8 cellular contexts compared by ENCODE assay signal in the genomic region with DNA sequence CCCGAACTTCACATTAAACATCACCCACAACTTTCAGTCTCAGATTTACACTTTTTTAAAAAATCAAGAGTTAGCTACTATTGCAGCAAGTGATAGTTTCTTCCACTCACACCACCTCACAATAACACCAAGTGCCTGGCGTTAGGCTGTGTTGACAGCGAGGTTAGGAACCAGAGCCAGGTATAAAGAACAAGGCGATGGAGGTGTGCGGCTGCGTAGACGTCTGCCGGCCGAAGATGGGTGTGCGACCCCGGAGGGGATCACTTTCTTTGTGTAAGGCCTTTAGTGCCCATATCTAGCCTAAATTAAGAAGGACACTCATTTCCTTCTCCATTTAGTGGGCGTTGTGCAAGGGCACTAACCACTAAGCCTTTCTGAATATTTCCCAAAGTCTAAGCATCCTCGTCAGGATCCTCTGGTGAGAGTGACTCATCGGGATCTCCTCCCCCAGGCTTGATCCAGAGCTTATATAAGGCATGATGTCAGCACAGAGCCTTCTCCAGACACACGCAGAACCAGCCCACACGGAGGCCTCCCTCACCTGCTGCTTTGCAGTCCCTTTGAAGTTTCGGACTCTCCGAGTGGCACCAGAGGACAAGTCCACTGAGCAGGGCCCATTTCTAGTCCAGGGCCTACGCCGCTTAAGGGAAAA. TPM values are rescaled to one million over a fixed set of nuclear protein-coding genes. Genes with fewer than 3 reads are reported as not detected.
DNase-seq lines count a peak whose midpoint lies in the region; ATAC-seq and TF ChIP-seq lines count a peak whose summit lies in the region.

No MANE protein-coding gene starts in this region.

- no peak for DNase-seq in activated T-cell treated with anti-CD3 and anti-CD28 coated beads, Interleukin-2, amount 50 U/mL, for 72 hours
- no peak for DNase-seq in activated T-cell treated with anti-CD3 and anti-CD28 coated beads, Interleukin-2, amount 50 U/mL, for 1 hour
- no peak for DNase-seq in activated CD8-positive, alpha-beta T cell treated with anti-CD3 and anti-CD28 coated beads for 36 hours
- DNase-seq in heart right ventricle (peak in 1 of 2 donors; percentile 17), retina (peak; percentile 74)

- no peak overlapping the region for H3K27ac Mint-ChIP-seq in activated T-cell treated with anti-CD3 and anti-CD28 coated beads, Interleukin-2, amount 50 U/mL, for 72 hours
- no peak overlapping the region for H3K27ac Mint-ChIP-seq in activated CD8-positive, alpha-beta T cell treated with anti-CD3 and anti-CD28 coated beads for 36 hours

- peak overlapping the region; percentile 79 to 80 for H3K4me3 Mint-ChIP-seq in activated T-cell treated with anti-CD3 and anti-CD28 coated beads, Interleukin-2, amount 50 U/mL, for 72 hours
- H3K4me3 Mint-ChIP-seq in activated CD8-positive, alpha-beta T cell treated with anti-CD3 and anti-CD28 coated beads for 36 hours = peak overlapping the region; percentile 47

- peaks cover 11% of the 10 kb centered on the region for H3K4me1 Mint-ChIP-seq in activated T-cell treated with anti-CD3 and anti-CD28 coated beads, Interleukin-2, amount 50 U/mL, for 72 hours (ENCODE audit: low read depth)
- peaks cover 10% of the 10 kb centered on the region for H3K4me1 Mint-ChIP-seq in activated CD8-positive, alpha-beta T cell treated with anti-CD3 and anti-CD28 coated beads for 36 hours (ENCODE audit: low read depth)

- no peak overlapping the region for H3K27ac ChIP-seq in heart right ventricle

- WGBS in heart right ventricle, 2 donors = 81 to 84% methylated on average over 20 of the region's 20 CpGs

- H3K36me3 Mint-ChIP-seq in activated T-cell treated with anti-CD3 and anti-CD28 coated beads, Interleukin-2, amount 50 U/mL, for 72 hours (ENCODE audit: insufficient read depth in 2 of 2) = no peaks in the 10 kb centered on the region
- H3K36me3 Mint-ChIP-seq in activated CD8-positive, alpha-beta T cell treated with anti-CD3 and anti-CD28 coated beads for 36 hours (ENCODE audit: low read depth) = no peaks in the 10 kb centered on the region

- no peak for ATAC-seq in activated T-cell treated with anti-CD3 and anti-CD28 coated beads, Interleukin-2, amount 50 U/mL, for 72 hours (replicated peaks in 1 of 2)
- ATAC-seq in activated CD8-positive, alpha-beta T cell treated with anti-CD3 and anti-CD28 coated beads for 36 hours = no peak
- ATAC-seq in heart right ventricle = peak in 6 of 8 donors; percentile 22 to 75 (median 42)
- ATAC-seq in GM18498 (IDR thresholded peaks at IDR 0.05; ENCODE audit: unreplicated experiment) = no peak
- ATAC-seq in GM18520 (IDR thresholded peaks at IDR 0.05; ENCODE audit: unreplicated experiment) = no peak
- ATAC-seq in HG03095 (IDR thresholded peaks at IDR 0.05; ENCODE audit: unreplicated experiment) = no peak

- peaks cover 64% of the 10 kb centered on the region for H3K27me3 Mint-ChIP-seq in activated T-cell treated with anti-CD3 and anti-CD28 coated beads, Interleukin-2, amount 50 U/mL, for 72 hours (ENCODE audit: low read depth)
- H3K27me3 Mint-ChIP-seq in activated CD8-positive, alpha-beta T cell treated with anti-CD3 and anti-CD28 coated beads for 36 hours = peaks cover 49% of the 10 kb centered on the region

- POLR2A ChIA-PET in activated CD8-positive, alpha-beta T cell treated with anti-CD3 and anti-CD28 coated beads for 36 hours (lab: Charles Lee) = no interaction called here

- CTCF ChIA-PET in activated CD8-positive, alpha-beta T cell treated with anti-CD3 and anti-CD28 coated beads for 36 hours (lab: Charles Lee) = interaction anchor here (1.0 kb wide), 1 partner anchor 122 kb away, joined by 3 read pairs; no protein-coding TSS in a partner anchor

- intact Hi-C loops in activated CD8-positive, alpha-beta T cell treated with anti-CD3 and anti-CD28 coated beads for 36 hours (cut with micrococcal nuclease) = no loop called here
- intact Hi-C loops in heart right ventricle (cut with DNase I) = no loop called here

- no peaks in the 10 kb centered on the region for H3K36me3 ChIP-seq in heart right ventricle

- H3K4me3 ChIP-seq in heart right ventricle = peak overlapping the region in 9 of 10 donors; percentile 36 to 60 (median 54)

- H3K27me3 ChIP-seq in heart right ventricle = peaks cover 0 to 61% (median 26%) of the 10 kb centered on the region in 7 donors

- H3K4me1 ChIP-seq in heart right ventricle = peaks cover 0 to 19% (median 6%) of the 10 kb centered on the region in 9 donors

- no peaks in the 10 kb centered on the region for H3K9me3 Mint-ChIP-seq in activated T-cell treated with anti-CD3 and anti-CD28 coated beads, Interleukin-2, amount 50 U/mL, for 72 hours
- no peaks in the 10 kb centered on the region for H3K9me3 Mint-ChIP-seq in activated CD8-positive, alpha-beta T cell treated with anti-CD3 and anti-CD28 coated beads for 36 hours

- H3K9me3 ChIP-seq in heart right ventricle = no peaks in the 10 kb centered on the region

- no peak for TF ChIP-seq CTCF in activated CD8-positive, alpha-beta T cell treated with anti-CD3 and anti-CD28 coated beads for 36 hours (IDR thresholded peaks at IDR 0.05)
- TF ChIP-seq CTCF in heart right ventricle (IDR thresholded peaks at IDR 0.05) = no peak

RNA-seq across cellular contexts. Expression of gene NHLH2, which starts 11.8 kb away (rescaled TPM):
- total RNA-seq in activated T-cell treated with anti-CD3 and anti-CD28 coated beads, Interleukin-2, amount 50 U/mL, for 72 hours = under 1 TPM in 1 of 2 donors, not detected in 1; 0.10 TPM
- total RNA-seq in activated CD8-positive, alpha-beta T cell treated with anti-CD3 and anti-CD28 coated beads for 36 hours = not detected
- not detected for total RNA-seq in heart right ventricle
- polyA plus RNA-seq in heart right ventricle = not detected

Comparison
In these comparisons a context has a peak if more than half of its experiments do, and no peak if none do; other contexts are left out.
1. ATAC-seq: peak in heart right ventricle (6 of 8); none in activated T-cell treated with anti-CD3 and anti-CD28 coated beads, Interleukin-2, amount 50 U/mL, for 72 hours (0 of 2), activated CD8-positive, alpha-beta T cell treated with anti-CD3 and anti-CD28 coated beads for 36 hours (single experiment), GM18498 (single experiment), GM18520 (single experiment) and HG03095 (single experiment).